In genomic region chr22:48845356-48845936, GRCh38 we compare ENCODE assay signal across 19 cellular contexts.
"Had no signal": no experiment of that assay in that cellular context is flagged by ENCODE, and none has a peak within 500 bp of the region (broad histone marks: within the 10 kb centered on the region; RNA-seq: fewer than 3 reads in every experiment).

No MANE protein-coding gene starts in this region.

- FAIRE-seq: keratinocyte, TTC549 had no signal

- H3K9me3 ChIP-seq: left ventricle myocardium inferior, tibial nerve, uterus had no signal

- H3K4me1 ChIP-seq: left ventricle myocardium inferior, tibial nerve, uterus had no signal

- H3K27me3 ChIP-seq: tibial nerve, uterus had no signal

- ATAC-seq: activated naive CD4-positive, alpha-beta T cell treated with anti-CD3 and anti-CD28 coated beads, Interleukin-2, amount 50 U/mL, for 72 hours; activated T-cell treated with anti-CD3 and anti-CD28 coated beads, Interleukin-2, amount 50 U/mL, for 4 hours; esophagus mucosa; natural killer cell; stimulated activated effector memory CD8-positive, alpha-beta T cell treated with anti-CD3 and anti-CD28 coated beads, Interleukin-12 subunit alpha, Interleukin-12 subunit beta, amount 100 ng/mL, for 72 hours; WTC11 had no signal

- H3K9me3 Mint-ChIP-seq: activated CD4-positive, alpha-beta memory T cell treated with anti-CD3 and anti-CD28 coated beads, Interleukin-2, amount 10 ng/mL, durations not matched to agents 7 days and 5 days; activated T-cell treated with anti-CD3 and anti-CD28 coated beads, Interleukin-2, amount 50 U/mL, for 4 hours; natural killer cell; stimulated activated effector memory CD8-positive, alpha-beta T cell treated with anti-CD3 and anti-CD28 coated beads, Interleukin-12 subunit alpha, Interleukin-12 subunit beta, amount 100 ng/mL, for 72 hours had no signal

- H3K27me3 Mint-ChIP-seq: activated CD4-positive, alpha-beta memory T cell treated with anti-CD3 and anti-CD28 coated beads, Interleukin-2, amount 10 ng/mL, durations not matched to agents 7 days and 5 days had no signal

- H3K36me3 ChIP-seq: left ventricle myocardium inferior, tibial nerve, uterus had no signal

- H3K4me3 ChIP-seq: coronary artery, left ventricle myocardium inferior, tibial nerve, uterus had no signal

- H3K4me1 Mint-ChIP-seq: activated CD4-positive, alpha-beta memory T cell treated with anti-CD3 and anti-CD28 coated beads, Interleukin-2, amount 10 ng/mL, durations not matched to agents 7 days and 5 days; memory B cell; stimulated activated effector memory CD8-positive, alpha-beta T cell treated with anti-CD3 and anti-CD28 coated beads, Interleukin-12 subunit alpha, Interleukin-12 subunit beta, amount 100 ng/mL, for 72 hours; WTC11 had no signal

- H3K36me3 Mint-ChIP-seq: activated naive CD4-positive, alpha-beta T cell treated with anti-CD3 and anti-CD28 coated beads, Interleukin-2, amount 50 U/mL, for 72 hours; memory B cell; natural killer cell; stimulated activated effector memory CD8-positive, alpha-beta T cell treated with anti-CD3 and anti-CD28 coated beads, Interleukin-12 subunit alpha, Interleukin-12 subunit beta, amount 100 ng/mL, for 72 hours; WTC11 had no signal

- H3K4me3 Mint-ChIP-seq: activated CD4-positive, alpha-beta memory T cell treated with anti-CD3 and anti-CD28 coated beads, Interleukin-2, amount 10 ng/mL, durations not matched to agents 7 days and 5 days; activated T-cell treated with anti-CD3 and anti-CD28 coated beads, Interleukin-2, amount 50 U/mL, for 4 hours; memory B cell; natural killer cell; stimulated activated effector memory CD8-positive, alpha-beta T cell treated with anti-CD3 and anti-CD28 coated beads, Interleukin-12 subunit alpha, Interleukin-12 subunit beta, amount 100 ng/mL, for 72 hours; WTC11 had no signal

- DNase-seq: activated CD4-positive, alpha-beta memory T cell treated with anti-CD3 and anti-CD28 coated beads, Interleukin-2, amount 10 ng/mL, durations not matched to agents 7 days and 5 days; activated CD4-positive, alpha-beta T cell treated with anti-CD3 and anti-CD28 coated beads for 4 hours; activated gamma-delta T cell; activated T-cell treated with anti-CD3 and anti-CD28 coated beads, Interleukin-2, amount 50 U/mL, for 4 hours; amniotic stem cell; caudate nucleus; left ventricle myocardium inferior; natural killer cell; retina; uterus had no signal

- H3K27ac ChIP-seq: coronary artery, left ventricle myocardium inferior, tibial nerve, uterus had no signal

- H3K27ac Mint-ChIP-seq: activated CD4-positive, alpha-beta memory T cell treated with anti-CD3 and anti-CD28 coated beads, Interleukin-2, amount 10 ng/mL, durations not matched to agents 7 days and 5 days; memory B cell; natural killer cell; stimulated activated effector memory CD8-positive, alpha-beta T cell treated with anti-CD3 and anti-CD28 coated beads, Interleukin-12 subunit alpha, Interleukin-12 subunit beta, amount 100 ng/mL, for 72 hours; WTC11 had no signal
